8 cellular contexts compared by ENCODE assay signal in genomic region chr16:62225675-62226074, GRCh38.
DNase-seq lines count a peak whose midpoint lies in the region; ATAC-seq and TF ChIP-seq lines count a peak whose summit lies in the region.

No MANE protein-coding gene starts in this region.

- H3K36me3 ChIP-seq in neuronal stem cell (replicated peaks in 1 of 2; ENCODE audit: control insufficient read depth in 2 of 2, insufficient read depth in 2 of 2, low read length in 2 of 2): no peaks in the 10 kb centered on the region

- no peak overlapping the region for H2BK5ac ChIP-seq in neuronal stem cell (ENCODE audit: low read length)

- ATAC-seq in GM21515 (IDR thresholded peaks at IDR 0.05; ENCODE audit: unreplicated experiment): peak; percentile 78

- H2BK120ac ChIP-seq in neuronal stem cell (ENCODE audit: low read depth, low read length): no peak overlapping the region

- no peak overlapping the region for H2BK12ac ChIP-seq in neuronal stem cell (ENCODE audit: low read length)

- DNase-seq in DMS53 treated with DMSO at 0.1 percent for 48 hours (lab: John Stamatoyannopoulos, UW; ENCODE audit: unreplicated experiment) (peak; percentile 56), KG1 (lab: John Stamatoyannopoulos, UW) (peak; percentile 4), SHP77 (lab: John Stamatoyannopoulos, UW) (peak; percentile 80 to 81), epithelial cell of esophagus (ENCODE audit: low read depth) (peak; percentile 94), neuronal stem cell (ENCODE audit: low spot score) (peak; percentile 17), mesenteric fat pad (ENCODE audit: low spot score) (no peak), NCI-H774 (lab: John Stamatoyannopoulos, UW) (no peak)

- no peak overlapping the region for H2BK15ac ChIP-seq in neuronal stem cell (ENCODE audit: low read length)

- H3K27me3 ChIP-seq in neuronal stem cell (ENCODE audit: control insufficient read depth in 3 of 3, insufficient read depth in 3 of 3, low read depth in 1 of 3, low read length in 3 of 3): no peaks in the 10 kb centered on the region

- H2AK5ac ChIP-seq in neuronal stem cell (ENCODE audit: low read depth, low read length): no peak overlapping the region

- no peak overlapping the region for H3K23ac ChIP-seq in neuronal stem cell (ENCODE audit: low read depth, low read length, poor library complexity)

- peak; percentile 80 for TF ChIP-seq CTCF in epithelial cell of esophagus (IDR thresholded peaks at IDR 0.05; ENCODE audit: insufficient read depth, low read depth, low read length, missing control alignments)

- no peak overlapping the region for H4K91ac ChIP-seq in neuronal stem cell (ENCODE audit: low read depth, low read length, poor library complexity)

- no peak overlapping the region for H3K27ac ChIP-seq in neuronal stem cell (replicated peaks; ENCODE audit: low read length)

- H3K4me3 ChIP-seq in epithelial cell of esophagus (ENCODE audit: low read length): no peak overlapping the region
- no peak overlapping the region for H3K4me3 ChIP-seq in neuronal stem cell (ENCODE audit: low read length in 2 of 2)

- H2AFZ ChIP-seq in neuronal stem cell (ENCODE audit: low read length): no peak overlapping the region

- H3K14ac ChIP-seq in neuronal stem cell (ENCODE audit: low read length): no peak overlapping the region

- H3K4ac ChIP-seq in neuronal stem cell (ENCODE audit: low read length): no peak overlapping the region

- no CpG with 5 or more reads among the region's 7 CpGs for WGBS in neuronal stem cell (ENCODE audit: extremely low coverage in 2 of 2, insufficient read length in 2 of 2, insufficient replicate concordance in 1 of 2), 2 donors

- H4K8ac ChIP-seq in neuronal stem cell (ENCODE audit: low read depth, low read length): no peak overlapping the region

- no peaks in the 10 kb centered on the region for H3K4me1 ChIP-seq in neuronal stem cell (ENCODE audit: control insufficient read depth in 2 of 2, insufficient read depth in 1 of 2, low read depth in 1 of 2, low read length in 2 of 2)

- H3K9me3 ChIP-seq in neuronal stem cell (replicated peaks in 1 of 2; ENCODE audit: control insufficient read depth in 2 of 2, insufficient read depth in 1 of 2, low read depth in 1 of 2, low read length in 2 of 2): no peaks in the 10 kb centered on the region

- no peak overlapping the region for H3K4me2 ChIP-seq in neuronal stem cell (ENCODE audit: insufficient read depth, low read length, poor library complexity, severe bottlenecking)

- H3K79me1 ChIP-seq in neuronal stem cell (ENCODE audit: low read depth, low read length): no peaks in the 10 kb centered on the region

- H3K18ac ChIP-seq in neuronal stem cell (ENCODE audit: low read length): no peak overlapping the region

- no peak overlapping the region for H3K9ac ChIP-seq in neuronal stem cell (ENCODE audit: low read depth, low read length, poor library complexity)

Comparison
In these comparisons a context has a peak if more than half of its experiments do, and no peak if none do; other contexts are left out.
1. DNase-seq: peak in DMS53 treated with DMSO at 0.1 percent for 48 hours (single experiment), KG1 (single experiment), SHP77 (2 of 2), epithelial cell of esophagus (single experiment) and neuronal stem cell (single experiment); none in mesenteric fat pad (single experiment) and NCI-H774 (single experiment).